Comparison of ENCODE assay signal across 13 cellular contexts in genomic region chr6:94487371-94487770, GRCh38.
DNase-seq lines count a peak whose midpoint lies in the region; ATAC-seq and TF ChIP-seq lines count a peak whose summit lies in the region.
"Had no signal": no experiment of that assay in that cellular context is flagged by ENCODE, and none has a peak within 500 bp of the region (broad histone marks: within the 10 kb centered on the region; RNA-seq: fewer than 3 reads in every experiment).

No MANE protein-coding gene starts in this region.

- H3K4me3 ChIP-seq in choroid plexus epithelial cell (ENCODE audit: low read depth, low read length) (no peak overlapping the region), smooth muscle cell (no peak overlapping the region), esophagus squamous epithelium (no peak overlapping the region)
- H3K4me3 ChIP-seq: BLaER1 treated with 17β-estradiol and CSF1 and Interleukin-3, amounts not matched to agents 10 nM and 100 nM had no signal

- H4K20me1 ChIP-seq in smooth muscle cell (ENCODE audit: low read depth): no peaks in the 10 kb centered on the region
- H4K20me1 ChIP-seq: BLaER1 treated with 17β-estradiol and CSF1 and Interleukin-3, amounts not matched to agents 10 nM and 100 nM had no signal

- no peaks in the 10 kb centered on the region for H3K36me3 ChIP-seq in smooth muscle cell (ENCODE audit: low read depth)
- H3K36me3 ChIP-seq in esophagus squamous epithelium: no peaks in the 10 kb centered on the region
- H3K36me3 ChIP-seq: BLaER1 treated with 17β-estradiol and CSF1 and Interleukin-3, amounts not matched to agents 10 nM and 100 nM had no signal

- no peak for TF ChIP-seq POLR2A in esophagus squamous epithelium (IDR thresholded peaks at IDR 0.05)

- intact Hi-C loops in esophagus squamous epithelium (cut with DNase I): no loop called here

- no peak overlapping the region for H3K9ac ChIP-seq in smooth muscle cell (ENCODE audit: low read depth)
- H3K9ac ChIP-seq: BLaER1 treated with 17β-estradiol and CSF1 and Interleukin-3, amounts not matched to agents 10 nM and 100 nM had no signal

- no peaks in the 10 kb centered on the region for H3K9me3 ChIP-seq in smooth muscle cell (replicated peaks; ENCODE audit: low read depth)
- peaks cover 0 to 7% (median 0%) of the 10 kb centered on the region in 3 donors for H3K9me3 ChIP-seq in esophagus squamous epithelium
- H3K9me3 ChIP-seq: BLaER1 treated with 17β-estradiol and CSF1 and Interleukin-3, amounts not matched to agents 10 nM and 100 nM had no signal

- ATAC-seq in HG03432 (IDR thresholded peaks at IDR 0.05; ENCODE audit: unreplicated experiment): no peak
- ATAC-seq: HCT116, HepG2 had no signal

- TF ChIP-seq CTCF in choroid plexus epithelial cell (conservative IDR thresholded peaks at IDR 0.05; ENCODE audit: low read depth, low read length): no peak
- no peak for TF ChIP-seq CTCF in smooth muscle cell (IDR thresholded peaks at IDR 0.05; ENCODE audit: borderline replicate concordance, insufficient read depth, poor library complexity, severe bottlenecking)
- no peak for TF ChIP-seq CTCF in esophagus squamous epithelium (IDR thresholded peaks at IDR 0.05)

- H3K4me1 ChIP-seq in smooth muscle cell (ENCODE audit: low read depth) (no peaks in the 10 kb centered on the region), esophagus squamous epithelium (no peaks in the 10 kb centered on the region)
- H3K4me1 ChIP-seq: BLaER1 treated with 17β-estradiol and CSF1 and Interleukin-3, amounts not matched to agents 10 nM and 100 nM had no signal

- H2AFZ ChIP-seq in smooth muscle cell (ENCODE audit: low read depth): peak overlapping the region; percentile 25

- DNase-seq in HPDE6-E6E7 (ENCODE audit: extremely low spot score) (peak; percentile 7), RKO (ENCODE audit: low spot score) (peak; percentile 57), choroid plexus epithelial cell (ENCODE audit: low read depth) (peak; percentile 7), smooth muscle cell (lab: John Stamatoyannopoulos, UW; ENCODE audit: unreplicated experiment) (no peak), esophagus squamous epithelium (lab: John Stamatoyannopoulos, UW) (no peak)
- no peak for DNase-seq in activated CD8-positive, alpha-beta memory T cell treated with anti-CD3 and anti-CD28 coated beads, Interleukin-2, amount 50 U/mL, for 48 hours
- DNase-seq: ACHN; CD4-positive, CD25-positive, alpha-beta regulatory T cell; DMS 273 treated with DMSO at 0.1 percent for 48 hours had no signal

- H3K27ac ChIP-seq in smooth muscle cell (ENCODE audit: low read depth) (no peak overlapping the region), esophagus squamous epithelium (no peak overlapping the region)
- H3K27ac ChIP-seq: BLaER1 treated with 17β-estradiol and CSF1 and Interleukin-3, amounts not matched to agents 10 nM and 100 nM had no signal

- H3K79me2 ChIP-seq in smooth muscle cell (ENCODE audit: low read depth): no peaks in the 10 kb centered on the region

- no peaks in the 10 kb centered on the region for H3K27me3 ChIP-seq in smooth muscle cell (ENCODE audit: low read depth)
- no peaks in the 10 kb centered on the region for H3K27me3 ChIP-seq in esophagus squamous epithelium
- H3K27me3 ChIP-seq: BLaER1 treated with 17β-estradiol and CSF1 and Interleukin-3, amounts not matched to agents 10 nM and 100 nM had no signal

- H3K4me2 ChIP-seq in smooth muscle cell: no peak overlapping the region
- H3K4me2 ChIP-seq: BLaER1 treated with 17β-estradiol and CSF1 and Interleukin-3, amounts not matched to agents 10 nM and 100 nM had no signal

- no peaks in the 10 kb centered on the region for H3F3A ChIP-seq in smooth muscle cell (ENCODE audit: low read depth)

Comparison
In these comparisons a context has a peak if more than half of its experiments do, and no peak if none do; other contexts are left out.
1. DNase-seq: peak in HPDE6-E6E7 (single experiment), RKO (single experiment) and choroid plexus epithelial cell (single experiment); none in smooth muscle cell (single experiment), activated CD8-positive, alpha-beta memory T cell treated with anti-CD3 and anti-CD28 coated beads, Interleukin-2, amount 50 U/mL, for 48 hours (single experiment) and esophagus squamous epithelium (single experiment).